11 cellular contexts compared by ENCODE assay signal in genomic region chr10:133009218-133009954, GRCh38.
A peak's percentile ranks its signal among the peaks of the same experiment; 100 is the strongest.
DNase-seq lines count a peak whose midpoint lies in the region; ATAC-seq and TF ChIP-seq lines count a peak whose summit lies in the region.
"Had no signal": no experiment of that assay in that cellular context is flagged by ENCODE, and none has a peak within 500 bp of the region (broad histone marks: within the 10 kb centered on the region; RNA-seq: fewer than 3 reads in every experiment).

No MANE protein-coding gene starts in this region.

- no peaks in the 10 kb centered on the region for H3K9me3 ChIP-seq in Panc1 (ENCODE audit: control insufficient read depth, insufficient read depth, low read depth, low read length)
- no peaks in the 10 kb centered on the region for H3K9me3 ChIP-seq in hepatocyte (ENCODE audit: low read depth)
- H3K9me3 ChIP-seq in sigmoid colon: no peaks in the 10 kb centered on the region

- TF ChIP-seq POLR2A in sigmoid colon (IDR thresholded peaks at IDR 0.05): peak in 1 of 2 donors; percentile 18

- no peak overlapping the region for H3K4me2 ChIP-seq in hepatocyte

- DNase-seq in ELR (ENCODE audit: low read depth) (peak; percentile 5), Panc1 (ENCODE audit: low read depth, low spot score) (no peak), hepatocyte (ENCODE audit: low spot score) (peak; percentile 59), sigmoid colon (peak; percentile 83), dermis blood vessel endothelial cell (no peak), DMS 273 treated with DMSO at 0.1 percent for 48 hours (lab: John Stamatoyannopoulos, UW) (no peak)
- DNase-seq: midbrain; NCI-H748 treated with DMSO at 0.1 percent for 48 hours; stimulated activated CD4-positive, alpha-beta T cell treated with anti-CD3 and anti-CD28 coated beads, Interleukin-4, amount 100 ng/mL, for 1 hour had no signal

- H3K79me2 ChIP-seq in hepatocyte: no peaks in the 10 kb centered on the region

- no TSS peak for BruUV-seq in Panc1 (replicated peaks; lab: Mats Ljungman, UMichigan)

- TF ChIP-seq CTCF in Panc1 (IDR thresholded peaks at IDR 0.05) (no peak), hepatocyte (IDR thresholded peaks at IDR 0.05; ENCODE audit: poor library complexity) (no peak), sigmoid colon (IDR thresholded peaks at IDR 0.05) (no peak)

- ATAC-seq in Panc1 (peak; percentile 88), HG03520 (IDR thresholded peaks at IDR 0.05; ENCODE audit: unreplicated experiment) (no peak), GM18520 (IDR thresholded peaks at IDR 0.05; ENCODE audit: unreplicated experiment) (no peak)

- no peak for TF ChIP-seq EP300 in sigmoid colon (IDR thresholded peaks at IDR 0.05)

- H3K27ac ChIP-seq in Panc1 (ENCODE audit: low read length) (peak overlapping the region; percentile 59), hepatocyte (no peak overlapping the region), sigmoid colon (peak overlapping the region in 3 of 4 donors; percentile 14 to 49 (median 32))

- H2AFZ ChIP-seq in hepatocyte: no peak overlapping the region

- no peaks in the 10 kb centered on the region for H3K27me3 ChIP-seq in Panc1 (ENCODE audit: control insufficient read depth, insufficient read depth, low read length)
- H3K27me3 ChIP-seq in hepatocyte: no peaks in the 10 kb centered on the region
- peaks cover 0 to 5% (median 0%) of the 10 kb centered on the region in 3 donors for H3K27me3 ChIP-seq in sigmoid colon

- H4K20me1 ChIP-seq in hepatocyte (ENCODE audit: insufficient read depth, poor library complexity, severe bottlenecking): no peaks in the 10 kb centered on the region

- in situ Hi-C loops in Panc1 (cut with HindIII; ENCODE audit: low pct_unique_long_range_greater_than_20kb, low sequenced_read_pairs): no loop called here

- H3K4me1 ChIP-seq in Panc1 (ENCODE audit: control insufficient read depth, insufficient read depth, low read length): peaks cover 13% of the 10 kb centered on the region
- peaks cover 5% of the 10 kb centered on the region for H3K4me1 ChIP-seq in hepatocyte (ENCODE audit: insufficient read depth)
- H3K4me1 ChIP-seq in sigmoid colon: no peaks in the 10 kb centered on the region

- POLR2A ChIA-PET in Panc1 (lab: Charles Lee): no interaction called here

- WGBS in hepatocyte (ENCODE audit: low lambda C conversion rate, missing lambda C conversion rate): 67% methylated on average over 23 of the region's 23 CpGs
- WGBS in sigmoid colon, 2 donors: 11 to 53% methylated on average over 23 of the region's 23 CpGs

- H3K36me3 ChIP-seq in Panc1 (ENCODE audit: control insufficient read depth, insufficient read depth, low read length) (no peaks in the 10 kb centered on the region), hepatocyte (replicated peaks; ENCODE audit: insufficient read depth, low read depth) (no peaks in the 10 kb centered on the region), sigmoid colon (no peaks in the 10 kb centered on the region)

- CTCF ChIA-PET in Panc1 (lab: Charles Lee): no interaction called here

- intact Hi-C loops in Panc1 (cut with micrococcal nuclease; ENCODE audit: unreplicated experiment): no loop called here
- intact Hi-C loops in sigmoid colon (cut with DNase I): no loop called here

- no peaks in the 10 kb centered on the region for H3K9me2 ChIP-seq in hepatocyte (replicated peaks; ENCODE audit: insufficient read depth)

- peak overlapping the region; percentile 12 to 16 for H3K4me3 ChIP-seq in Panc1 (ENCODE audit: low read depth in 2 of 2, low read length in 2 of 2)
- H3K4me3 ChIP-seq in hepatocyte: no peak overlapping the region
- no peak overlapping the region for H3K4me3 ChIP-seq in sigmoid colon

Comparison
In these comparisons a context has a peak if more than half of its experiments do, and no peak if none do; other contexts are left out.
1. DNase-seq: peak in ELR (single experiment), hepatocyte (single experiment) and sigmoid colon (single experiment); none in Panc1 (single experiment), dermis blood vessel endothelial cell (single experiment) and DMS 273 treated with DMSO at 0.1 percent for 48 hours (single experiment).
2. H3K4me3 ChIP-seq: peak in Panc1 (2 of 2); none in hepatocyte (single experiment) and sigmoid colon (0 of 4).